Comparison of ENCODE assay signal across 21 cellular contexts in the genomic region with DNA sequence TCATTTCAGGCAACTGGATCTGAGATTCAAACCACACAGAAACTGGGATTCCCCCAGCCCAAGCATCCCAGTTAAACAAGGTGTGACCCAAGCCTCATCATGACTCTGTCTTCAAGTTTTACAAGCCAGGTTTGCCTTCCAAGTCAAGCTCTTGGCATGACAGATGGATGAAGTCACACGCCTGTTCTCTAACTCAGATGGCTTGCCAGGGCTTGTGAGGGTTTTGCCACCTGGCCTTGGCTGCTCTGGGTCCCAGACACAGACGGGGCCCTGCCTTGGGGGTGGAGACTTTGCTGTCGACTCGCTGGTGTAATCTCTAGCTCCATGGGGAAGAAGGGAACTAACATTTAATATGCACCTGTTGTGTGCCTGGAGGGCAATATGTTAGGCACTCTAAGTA.
A peak's percentile ranks its signal among the peaks of the same experiment; 100 is the strongest.
DNase-seq lines count a peak whose midpoint lies in the region; ATAC-seq and TF ChIP-seq lines count a peak whose summit lies in the region.
"Had no signal": no experiment of that assay in that cellular context is flagged by ENCODE, and none has a peak within 500 bp of the region (broad histone marks: within the 10 kb centered on the region; RNA-seq: fewer than 3 reads in every experiment).

No MANE protein-coding gene starts in this region.

- H3K9me3 Mint-ChIP-seq in MCF 10A (ENCODE audit: unreplicated experiment) = peaks cover 20% of the 10 kb centered on the region
- H3K9me3 Mint-ChIP-seq in mesothelial cell of epicardium = peaks cover 24% of the 10 kb centered on the region

- H3K27ac ChIP-seq in breast epithelium (no peak overlapping the region), OCI-LY7 (ENCODE audit: low read depth, low read length, poor library complexity, severe bottlenecking) (no peak overlapping the region)
- H3K27ac ChIP-seq: GM23248, KMS-11, SJSA1 had no signal

- BruUV-seq in MCF 10A (replicated peaks; lab: Mats Ljungman, UMichigan) (no TSS peak), OCI-LY7 (replicated peaks; lab: Mats Ljungman, UMichigan) (no TSS peak)

- H3K4me3 Mint-ChIP-seq in MCF 10A (ENCODE audit: unreplicated experiment) = no peak overlapping the region
- no peak overlapping the region for H3K4me3 Mint-ChIP-seq in mesothelial cell of epicardium
- H3K4me3 Mint-ChIP-seq: CD4-positive, alpha-beta memory T cell had no signal

- no peaks in the 10 kb centered on the region for H3K9me2 ChIP-seq in OCI-LY7 (ENCODE audit: insufficient read depth, low read length)

- H2AFZ ChIP-seq in OCI-LY7 (ENCODE audit: low read length) = no peak overlapping the region
- H2AFZ ChIP-seq: GM23248 had no signal

- H4K20me1 ChIP-seq in OCI-LY7 (ENCODE audit: insufficient read depth, low read length) = no peaks in the 10 kb centered on the region

- no peaks in the 10 kb centered on the region for H3K79me2 ChIP-seq in OCI-LY7 (ENCODE audit: insufficient read depth, low read depth, low read length)

- no peaks in the 10 kb centered on the region for H3K27me3 Mint-ChIP-seq in MCF 10A (ENCODE audit: insufficient read depth, unreplicated experiment)
- no peaks in the 10 kb centered on the region for H3K27me3 Mint-ChIP-seq in mesothelial cell of epicardium (ENCODE audit: low read depth)

- H3K27me3 ChIP-seq in breast epithelium = no peaks in the 10 kb centered on the region
- H3K27me3 ChIP-seq: MG63, SJSA1 had no signal

- intact Hi-C loops in MCF 10A (cut with micrococcal nuclease) = no loop called here
- intact Hi-C loops in breast epithelium (cut with DNase I; ENCODE audit: low total_unique reads) = no loop called here
- intact Hi-C loops in OCI-LY7 (cut with micrococcal nuclease; ENCODE audit: unreplicated experiment) = no loop called here

- H3K4me2 ChIP-seq in OCI-LY7 (ENCODE audit: low read length) = no peak overlapping the region
- H3K4me2 ChIP-seq: KMS-11 had no signal

- H3K4me1 ChIP-seq in breast epithelium (no peaks in the 10 kb centered on the region), OCI-LY7 (ENCODE audit: insufficient read depth, low read length, poor library complexity, severe bottlenecking) (no peaks in the 10 kb centered on the region)
- H3K4me1 ChIP-seq: SJSA1 had no signal

- H3K4me1 Mint-ChIP-seq in MCF 10A (ENCODE audit: insufficient read depth, unreplicated experiment) (peaks cover 7% of the 10 kb centered on the region), mesothelial cell of epicardium (no peaks in the 10 kb centered on the region)
- H3K4me1 Mint-ChIP-seq: CD4-positive, alpha-beta memory T cell had no signal

- no peaks in the 10 kb centered on the region for H3K9me3 ChIP-seq in breast epithelium
- H3K9me3 ChIP-seq in OCI-LY7 (ENCODE audit: low read length) = no peaks in the 10 kb centered on the region
- H3K9me3 ChIP-seq: SJSA1 had no signal

- H3K4me3 ChIP-seq in breast epithelium (no peak overlapping the region), epithelial cell of esophagus (ENCODE audit: low read length) (no peak overlapping the region), OCI-LY7 (ENCODE audit: low read depth, low read length, poor library complexity, severe bottlenecking) (no peak overlapping the region)
- H3K4me3 ChIP-seq: GM12878, GM23248, MG63, SJSA1 had no signal

- DNase-seq in MCF 10A (ENCODE audit: unreplicated experiment) = peak; percentile 28
- DNase-seq in breast epithelium (ENCODE audit: low spot score in 2 of 2) = no peak
- peak; percentile 97 for DNase-seq in epithelial cell of esophagus (ENCODE audit: low read depth)
- DNase-seq in mesothelial cell of epicardium (ENCODE audit: low spot score in 2 of 2, unreplicated experiment in 2 of 2) = no peak
- no peak for DNase-seq in stimulated activated CD4-positive, alpha-beta T cell treated with anti-CD3 and anti-CD28 coated beads, Interleukin-1b, Interleukin-23, amount 100 ng/mL, for 48 hours
- no peak for DNase-seq in stimulated activated naive CD8-positive, alpha-beta T cell treated with anti-CD3 and anti-CD28 coated beads, Interleukin-15, Interleukin-2, amounts not matched to agents 100 U/mL and 50 U/mL, for 24 hours
- no peak for DNase-seq in OCI-LY7 (ENCODE audit: low spot score)
- DNase-seq: CD4-positive, alpha-beta memory T cell; DND-41; GM23248; HCEC 1CT; MG63; NCI-H1092 treated with DMSO at 0.1 percent for 48 hours; NCI-H187; NCI-H446 treated with DMSO at 0.1 percent for 48 hours; NCI-H748 treated with DMSO at 0.1 percent for 48 hours had no signal

- ATAC-seq in HG03045 (IDR thresholded peaks at IDR 0.05; ENCODE audit: unreplicated experiment) = no peak
- no peak for ATAC-seq in stimulated activated naive CD8-positive, alpha-beta T cell treated with anti-CD3 and anti-CD28 coated beads, Interleukin-15, Interleukin-2, amounts not matched to agents 100 U/mL and 50 U/mL, for 24 hours
- ATAC-seq: GM12878, HepG2 had no signal

- H3K36me3 ChIP-seq in breast epithelium = no peaks in the 10 kb centered on the region
- H3K36me3 ChIP-seq in OCI-LY7 (ENCODE audit: insufficient read depth, low read length) = no peaks in the 10 kb centered on the region

- peak overlapping the region; percentile 66 for H3K27ac Mint-ChIP-seq in MCF 10A (ENCODE audit: low read depth, unreplicated experiment)
- H3K27ac Mint-ChIP-seq in mesothelial cell of epicardium = peak overlapping the region; percentile 3
- H3K27ac Mint-ChIP-seq: CD4-positive, alpha-beta memory T cell had no signal

- POLR2A ChIA-PET in MCF 10A (lab: Yijun Ruan, JAX) = interaction anchor here (0.5 to 2.4 kb wide), 8 partner anchors 12 to 121 kb away, joined by 3 to 7 read pairs (median 4); no protein-coding TSS in a partner anchor
- POLR2A ChIA-PET in OCI-LY7 (lab: Charles Lee) = interaction anchor here (0.5 kb wide), 1 partner anchor 109 kb away, joined by 3 read pairs; no protein-coding TSS in a partner anchor

- H3K36me3 Mint-ChIP-seq in MCF 10A (ENCODE audit: insufficient read depth, unreplicated experiment) = peaks cover 42% of the 10 kb centered on the region
- H3K36me3 Mint-ChIP-seq in mesothelial cell of epicardium = peaks cover 32% of the 10 kb centered on the region

- CTCF ChIA-PET in MCF 10A (lab: Yijun Ruan, JAX) (interaction anchor here (0.6 to 1.2 kb wide), 8 partner anchors 14 to 121 kb away, joined by 3 to 10 read pairs (median 3); no protein-coding TSS in a partner anchor), OCI-LY7 (lab: Charles Lee; ENCODE audit: unreplicated experiment) (no interaction called here)

- no peak for TF ChIP-seq POLR2A in breast epithelium (IDR thresholded peaks at IDR 0.05)

- TF ChIP-seq CTCF in MCF 10A (IDR thresholded peaks at IDR 0.05; ENCODE audit: unreplicated experiment) = no peak
- TF ChIP-seq CTCF in breast epithelium (IDR thresholded peaks at IDR 0.05) = no peak
- TF ChIP-seq CTCF in epithelial cell of esophagus (IDR thresholded peaks at IDR 0.05; ENCODE audit: insufficient read depth, low read depth, low read length, missing control alignments) = no peak
- no peak for TF ChIP-seq CTCF in mesothelial cell of epicardium (IDR thresholded peaks at IDR 0.05; ENCODE audit: unreplicated experiment)
- TF ChIP-seq CTCF in OCI-LY7 (conservative IDR thresholded peaks at IDR 0.05; ENCODE audit: low read length) = no peak

Comparison
In these comparisons a context has a peak if more than half of its experiments do, and no peak if none do; other contexts are left out.
1. DNase-seq: peak in MCF 10A (single experiment) and epithelial cell of esophagus (single experiment); none in breast epithelium (0 of 2), mesothelial cell of epicardium (0 of 2), stimulated activated CD4-positive, alpha-beta T cell treated with anti-CD3 and anti-CD28 coated beads, Interleukin-1b, Interleukin-23, amount 100 ng/mL, for 48 hours (single experiment), stimulated activated naive CD8-positive, alpha-beta T cell treated with anti-CD3 and anti-CD28 coated beads, Interleukin-15, Interleukin-2, amounts not matched to agents 100 U/mL and 50 U/mL, for 24 hours (single experiment) and OCI-LY7 (single experiment).